ENCODE assay signal across 20 cellular contexts in the genomic region with DNA sequence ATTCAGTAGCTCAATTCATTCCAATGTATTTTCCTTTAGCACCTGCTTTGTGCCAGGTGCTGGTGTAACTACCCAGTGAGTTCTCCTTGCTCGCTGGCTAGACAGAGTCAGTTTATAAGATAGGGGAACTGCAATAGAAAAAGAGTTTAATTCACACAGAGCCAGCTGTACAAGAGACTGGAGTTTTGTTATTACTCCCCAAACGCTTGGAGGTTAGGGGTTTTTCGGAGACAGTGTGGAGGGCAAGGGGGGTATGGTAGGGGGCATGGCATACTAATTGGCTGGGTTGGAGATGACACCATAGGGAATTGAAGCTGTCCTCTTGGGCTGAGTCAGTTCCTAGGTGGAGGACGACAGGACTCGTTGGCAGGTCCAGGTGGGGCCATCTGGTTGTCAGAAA. TPM values are rescaled to one million over a fixed set of nuclear protein-coding genes. Genes with fewer than 3 reads are reported as not detected.
DNase-seq lines count a peak whose midpoint lies in the region; ATAC-seq lines count a peak whose summit lies in the region.
"Had no signal": no experiment of that assay in that cellular context is flagged by ENCODE, and none has a peak within 500 bp of the region (broad histone marks: within the 10 kb centered on the region; RNA-seq: fewer than 3 reads in every experiment).

No MANE protein-coding gene starts in this region.

- H3K4me2 ChIP-seq in GM23248 (ENCODE audit: unreplicated experiment): no peak overlapping the region

- no peak overlapping the region for H3K4me3 ChIP-seq in GM23248
- H3K4me3 ChIP-seq: thoracic aorta had no signal

- no peaks in the 10 kb centered on the region for H3K36me3 ChIP-seq in GM23248 (ENCODE audit: low read depth)
- H3K36me3 ChIP-seq: thoracic aorta had no signal

- no peak overlapping the region for H3K27ac ChIP-seq in GM23248
- H3K27ac ChIP-seq: parathyroid adenoma, thoracic aorta had no signal

- no peak overlapping the region for H2AFZ ChIP-seq in GM23248
- H2AFZ ChIP-seq: parathyroid adenoma had no signal

- H3K9me3 ChIP-seq in GM23248 (ENCODE audit: low read depth): no peaks in the 10 kb centered on the region
- H3K9me3 ChIP-seq: thoracic aorta had no signal

- H3K4me3 Mint-ChIP-seq in stimulated activated naive CD8-positive, alpha-beta T cell treated with anti-CD3 and anti-CD28 coated beads, Interleukin-15, Interleukin-2, amounts not matched to agents 100 ng/mL and 50 ng/mL, for 24 hours: no peak overlapping the region
- H3K4me3 Mint-ChIP-seq in stimulated activated naive B cell treated with anti-CD40 and anti-IgM and Interleukin-4, amounts not matched to agents 10 μg/mL and 1 μg/mL and 100 μg/mL, for 72 hours: no peak overlapping the region
- no peak overlapping the region for H3K4me3 Mint-ChIP-seq in activated CD4-positive, alpha-beta memory T cell treated with anti-CD3 and anti-CD28 coated beads, Interleukin-2, amount 10 ng/mL, durations not matched to agents 7 days and 5 days
- H3K4me3 Mint-ChIP-seq: activated CD8-positive, alpha-beta T cell treated with anti-CD3 and anti-CD28 coated beads, Interleukin-2, amount 10 ng/mL, durations not matched to agents 7 days and 5 days; dendritic cell treated with granulocyte-macrophage colony-stimulating factor and Interleukin-4, amounts not matched to agents 40 ng/mL and 50 ng/mL, for 4 days had no signal

- POLR2A ChIA-PET in activated CD4-positive, alpha-beta memory T cell treated with anti-CD3 and anti-CD28 coated beads, Interleukin-2, amount 10 ng/mL, durations not matched to agents 7 days and 5 days (lab: Charles Lee): no interaction called here

- H3K9ac ChIP-seq in GM23248: no peak overlapping the region
- H3K9ac ChIP-seq: parathyroid adenoma had no signal

- 62 to 79% methylated on average over 5 of the region's 5 CpGs for WGBS in GM23248 (ENCODE audit: low coverage in 1 of 2, low lambda C conversion rate in 2 of 2, missing lambda C conversion rate in 2 of 2), 2 experiments

- no peaks in the 10 kb centered on the region for H3K4me1 ChIP-seq in GM23248 (ENCODE audit: insufficient read depth)
- H3K4me1 ChIP-seq: parathyroid adenoma had no signal

- no peaks in the 10 kb centered on the region for H3K9me2 ChIP-seq in GM23248 (ENCODE audit: insufficient read depth)

- no peaks in the 10 kb centered on the region for H3K79me2 ChIP-seq in GM23248 (ENCODE audit: insufficient read depth)
- H3K79me2 ChIP-seq: parathyroid adenoma had no signal

- no peaks in the 10 kb centered on the region for H4K20me1 ChIP-seq in GM23248 (ENCODE audit: insufficient read depth)

- peaks cover 32% of the 10 kb centered on the region for H3K4me1 Mint-ChIP-seq in stimulated activated naive CD8-positive, alpha-beta T cell treated with anti-CD3 and anti-CD28 coated beads, Interleukin-15, Interleukin-2, amounts not matched to agents 100 ng/mL and 50 ng/mL, for 24 hours (ENCODE audit: low read depth)
- peaks cover 22 to 29% of the 10 kb centered on the region in 2 donors for H3K4me1 Mint-ChIP-seq in stimulated activated naive B cell treated with anti-CD40 and anti-IgM and Interleukin-4, amounts not matched to agents 10 μg/mL and 1 μg/mL and 100 μg/mL, for 72 hours
- peaks cover 26% of the 10 kb centered on the region for H3K4me1 Mint-ChIP-seq in activated CD4-positive, alpha-beta memory T cell treated with anti-CD3 and anti-CD28 coated beads, Interleukin-2, amount 10 ng/mL, durations not matched to agents 7 days and 5 days

- H3K9me3 Mint-ChIP-seq in stimulated activated naive CD8-positive, alpha-beta T cell treated with anti-CD3 and anti-CD28 coated beads, Interleukin-15, Interleukin-2, amounts not matched to agents 100 ng/mL and 50 ng/mL, for 24 hours: peaks cover 11% of the 10 kb centered on the region
- peaks cover 7 to 10% of the 10 kb centered on the region in 2 donors for H3K9me3 Mint-ChIP-seq in stimulated activated naive B cell treated with anti-CD40 and anti-IgM and Interleukin-4, amounts not matched to agents 10 μg/mL and 1 μg/mL and 100 μg/mL, for 72 hours
- H3K9me3 Mint-ChIP-seq in activated CD4-positive, alpha-beta memory T cell treated with anti-CD3 and anti-CD28 coated beads, Interleukin-2, amount 10 ng/mL, durations not matched to agents 7 days and 5 days: peaks cover 4% of the 10 kb centered on the region

- DNase-seq in stimulated activated naive CD8-positive, alpha-beta T cell treated with anti-CD3 and anti-CD28 coated beads, Interleukin-15, Interleukin-2, amounts not matched to agents 100 U/mL and 50 U/mL, for 24 hours: no peak
- peak; percentile 10 for DNase-seq in stimulated activated naive B cell treated with anti-CD40 and anti-IgM and Interleukin-4, amounts not matched to agents 10 μg/mL and 1 μg/mL and 100 μg/mL, for 72 hours
- no peak for DNase-seq in activated CD4-positive, alpha-beta memory T cell treated with anti-CD3 and anti-CD28 coated beads, Interleukin-2, amount 10 ng/mL, durations not matched to agents 7 days and 5 days
- no peak for DNase-seq in GM23248
- DNase-seq in HCEC 1CT: no peak
- DNase-seq: activated CD8-positive, alpha-beta T cell treated with anti-CD3 and anti-CD28 coated beads, Interleukin-2, amount 10 ng/mL, durations not matched to agents 7 days and 5 days; activated gamma-delta T cell; GDM1; NCI-H2029 treated with DMSO at 0.1 percent for 48 hours; NCI-H82; SHP77 treated with DMSO at 0.1 percent for 48 hours; stimulated activated CD4-positive, alpha-beta T cell treated with anti-CD3 and anti-CD28 coated beads, Interleukin-12 subunit alpha, Interleukin-12 subunit beta, amount 100 ng/mL, for 4 hours had no signal

- H3K27me3 ChIP-seq in GM23248 (replicated peaks; ENCODE audit: insufficient read depth): no peaks in the 10 kb centered on the region; the same call in 1 of the 2 replicates

- in situ Hi-C loops in GM23248 (cut with MboI): loop anchor here (25.0 kb wide), 1 partner anchor 810 kb away; no protein-coding TSS in a partner anchor

- H3F3A ChIP-seq in GM23248 (ENCODE audit: insufficient read depth): no peaks in the 10 kb centered on the region

- H3K27ac Mint-ChIP-seq in stimulated activated naive CD8-positive, alpha-beta T cell treated with anti-CD3 and anti-CD28 coated beads, Interleukin-15, Interleukin-2, amounts not matched to agents 100 ng/mL and 50 ng/mL, for 24 hours: peak overlapping the region; percentile 31
- peak overlapping the region; percentile 85 for H3K27ac Mint-ChIP-seq in stimulated activated naive B cell treated with anti-CD40 and anti-IgM and Interleukin-4, amounts not matched to agents 10 μg/mL and 1 μg/mL and 100 μg/mL, for 72 hours
- no peak overlapping the region for H3K27ac Mint-ChIP-seq in activated CD4-positive, alpha-beta memory T cell treated with anti-CD3 and anti-CD28 coated beads, Interleukin-2, amount 10 ng/mL, durations not matched to agents 7 days and 5 days
- H3K27ac Mint-ChIP-seq: activated CD8-positive, alpha-beta T cell treated with anti-CD3 and anti-CD28 coated beads, Interleukin-2, amount 10 ng/mL, durations not matched to agents 7 days and 5 days; dendritic cell treated with granulocyte-macrophage colony-stimulating factor and Interleukin-4, amounts not matched to agents 40 ng/mL and 50 ng/mL, for 4 days had no signal

- CTCF ChIA-PET in activated CD4-positive, alpha-beta memory T cell treated with anti-CD3 and anti-CD28 coated beads, Interleukin-2, amount 10 ng/mL, durations not matched to agents 7 days and 5 days (lab: Charles Lee): no interaction called here

- ATAC-seq in stimulated activated naive CD8-positive, alpha-beta T cell treated with anti-CD3 and anti-CD28 coated beads, Interleukin-15, Interleukin-2, amounts not matched to agents 100 U/mL and 50 U/mL, for 24 hours: no peak
- peak; percentile 43 for ATAC-seq in GM21737 (IDR thresholded peaks at IDR 0.05; ENCODE audit: unreplicated experiment)
- ATAC-seq in HG03108 (IDR thresholded peaks at IDR 0.05; ENCODE audit: unreplicated experiment): peak; percentile 41
- ATAC-seq in stimulated activated naive B cell treated with anti-CD40 and anti-IgM and Interleukin-4, amounts not matched to agents 10 μg/mL and 1 μg/mL and 100 μg/mL, for 72 hours (replicated peaks): peak; percentile 66 to 75
- ATAC-seq: activated CD8-positive, alpha-beta T cell treated with anti-CD3 and anti-CD28 coated beads, Interleukin-2, amount 10 ng/mL, durations not matched to agents 7 days and 5 days had no signal

- peaks cover 4% of the 10 kb centered on the region for H3K27me3 Mint-ChIP-seq in stimulated activated naive CD8-positive, alpha-beta T cell treated with anti-CD3 and anti-CD28 coated beads, Interleukin-15, Interleukin-2, amounts not matched to agents 100 ng/mL and 50 ng/mL, for 24 hours
- H3K27me3 Mint-ChIP-seq in stimulated activated naive B cell treated with anti-CD40 and anti-IgM and Interleukin-4, amounts not matched to agents 10 μg/mL and 1 μg/mL and 100 μg/mL, for 72 hours: peaks cover 9 to 12% of the 10 kb centered on the region in 2 donors
- peaks cover 2% of the 10 kb centered on the region for H3K27me3 Mint-ChIP-seq in activated CD4-positive, alpha-beta memory T cell treated with anti-CD3 and anti-CD28 coated beads, Interleukin-2, amount 10 ng/mL, durations not matched to agents 7 days and 5 days
- H3K27me3 Mint-ChIP-seq: dendritic cell treated with granulocyte-macrophage colony-stimulating factor and Interleukin-4, amounts not matched to agents 40 ng/mL and 50 ng/mL, for 4 days had no signal

- H3K36me3 Mint-ChIP-seq in stimulated activated naive CD8-positive, alpha-beta T cell treated with anti-CD3 and anti-CD28 coated beads, Interleukin-15, Interleukin-2, amounts not matched to agents 100 ng/mL and 50 ng/mL, for 24 hours (ENCODE audit: low read depth): peaks cover 4% of the 10 kb centered on the region
- peaks cover 5 to 7% of the 10 kb centered on the region in 2 donors for H3K36me3 Mint-ChIP-seq in stimulated activated naive B cell treated with anti-CD40 and anti-IgM and Interleukin-4, amounts not matched to agents 10 μg/mL and 1 μg/mL and 100 μg/mL, for 72 hours
- H3K36me3 Mint-ChIP-seq in activated CD4-positive, alpha-beta memory T cell treated with anti-CD3 and anti-CD28 coated beads, Interleukin-2, amount 10 ng/mL, durations not matched to agents 7 days and 5 days (ENCODE audit: low read depth): peaks cover 6% of the 10 kb centered on the region

RNA-seq across cellular contexts. Expression of a gene that starts 5.4 kb away (rescaled TPM):
- total RNA-seq in activated CD4-positive, alpha-beta memory T cell treated with anti-CD3 and anti-CD28 coated beads, Interleukin-2, amount 10 ng/mL, durations not matched to agents 7 days and 5 days: not detected
- total RNA-seq in GM23248 (2014; rRNA removed; shearing (Covaris generic)): not detected in 2 replicates
- polyA plus RNA-seq in GM23248 (2016; fragmentation: Nextera tagmentation; extraction: Ambion mirVana): not detected in 2 replicates
- total RNA-seq: activated CD8-positive, alpha-beta T cell treated with anti-CD3 and anti-CD28 coated beads, Interleukin-2, amount 10 ng/mL, durations not matched to agents 7 days and 5 days; HT-29; MCF 10A had no signal

RNA-seq across cellular contexts. Expression of a gene that starts 20.2 kb away (rescaled TPM):
- total RNA-seq in activated CD4-positive, alpha-beta memory T cell treated with anti-CD3 and anti-CD28 coated beads, Interleukin-2, amount 10 ng/mL, durations not matched to agents 7 days and 5 days: 10 to 100 TPM; 63.7 to 69.8 TPM
- total RNA-seq in GM23248 (2014; rRNA removed; shearing (Covaris generic)): 7.0 and 27.7 TPM in 2 replicates
- 53.3 and 56.7 TPM in 2 replicates for polyA plus RNA-seq in GM23248 (2016; fragmentation: Nextera tagmentation; extraction: Ambion mirVana)

RNA-seq across cellular contexts. Expression of a gene that starts 37.0 kb away (rescaled TPM):
- 1 to 10 TPM; 2.4 to 3.2 TPM for total RNA-seq in activated CD4-positive, alpha-beta memory T cell treated with anti-CD3 and anti-CD28 coated beads, Interleukin-2, amount 10 ng/mL, durations not matched to agents 7 days and 5 days
- total RNA-seq in GM23248 (2014; rRNA removed; shearing (Covaris generic)): not detected in 2 replicates
- 0.74 and 1.2 TPM in 2 replicates for polyA plus RNA-seq in GM23248 (2016; fragmentation: Nextera tagmentation; extraction: Ambion mirVana)
